11 cellular contexts compared by ENCODE assay signal in genomic region chr17:63190821-63191220, GRCh38.
"Had no signal": no experiment of that assay in that cellular context is flagged by ENCODE, and none has a peak within 500 bp of the region (broad histone marks: within the 10 kb centered on the region; RNA-seq: fewer than 3 reads in every experiment).

No MANE protein-coding gene starts in this region.

- H3K27ac ChIP-seq: neutrophil had no signal

- DNase-seq: activated CD4-positive, alpha-beta memory T cell treated with anti-CD3 and anti-CD28 coated beads for 36 hours; activated CD4-positive, alpha-beta T cell treated with anti-CD3 and anti-CD28 coated beads for 1 hour; activated gamma-delta T cell; activated naive CD8-positive, alpha-beta T cell treated with anti-CD3 and anti-CD28 coated beads for 36 hours; activated T-cell treated with anti-CD3 and anti-CD28 coated beads, Interleukin-2, amount 50 U/mL, for 48 hours; naive thymus-derived CD8-positive, alpha-beta T cell; small intestine; SW 1271 had no signal

- ATAC-seq: left cardiac atrium; naive thymus-derived CD8-positive, alpha-beta T cell; right cardiac atrium had no signal
